In the genomic region with DNA sequence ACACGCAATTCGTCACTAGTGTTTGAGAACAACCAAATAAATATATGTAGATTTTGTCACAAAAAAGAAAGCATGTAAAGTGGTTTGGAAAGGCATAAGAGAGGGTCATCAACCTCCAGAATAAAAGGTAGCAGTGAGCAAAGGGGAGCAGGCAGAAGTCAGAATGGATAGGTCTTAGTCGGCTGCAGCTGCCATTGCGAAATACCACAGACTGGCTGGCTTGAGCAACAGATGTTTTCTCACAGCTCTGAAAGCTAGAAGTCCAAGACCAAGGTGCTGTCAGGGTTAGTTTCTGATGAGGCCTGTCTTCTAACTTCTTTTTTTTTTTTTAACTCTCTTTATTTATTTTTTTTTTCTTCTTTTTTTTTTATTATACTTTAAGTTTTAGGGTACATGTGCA, we compare ENCODE assay signal across 14 cellular contexts.
DNase-seq lines count a peak whose midpoint lies in the region; ATAC-seq and TF ChIP-seq lines count a peak whose summit lies in the region.
"Had no signal": no experiment of that assay in that cellular context is flagged by ENCODE, and none has a peak within 500 bp of the region (broad histone marks: within the 10 kb centered on the region; RNA-seq: fewer than 3 reads in every experiment).

No MANE protein-coding gene starts in this region.

- H2AFZ ChIP-seq in hepatocyte = no peak overlapping the region

- no peaks in the 10 kb centered on the region for H3K9me2 ChIP-seq in hepatocyte (replicated peaks; ENCODE audit: insufficient read depth)

- H4K20me1 ChIP-seq in hepatocyte (ENCODE audit: insufficient read depth, poor library complexity, severe bottlenecking) = no peaks in the 10 kb centered on the region

- H3K27me3 ChIP-seq in A673 (replicated peaks; ENCODE audit: insufficient read depth, low read depth, low read length, poor library complexity) (no peaks in the 10 kb centered on the region), hepatocyte (no peaks in the 10 kb centered on the region)
- H3K27me3 ChIP-seq: SJSA1 had no signal

- intact Hi-C loops in A673 (cut with micrococcal nuclease; ENCODE audit: unreplicated experiment) = no loop called here

- no peak for TF ChIP-seq CTCF in A673 (conservative IDR thresholded peaks at IDR 0.05; ENCODE audit: low read depth, low read length)
- no peak for TF ChIP-seq CTCF in astrocyte of the cerebellum (IDR thresholded peaks at IDR 0.05; ENCODE audit: low read depth, low read length, missing control alignments)
- TF ChIP-seq CTCF in hepatocyte (IDR thresholded peaks at IDR 0.05; ENCODE audit: poor library complexity) = no peak

- no peaks in the 10 kb centered on the region for H3K79me2 ChIP-seq in hepatocyte

- ATAC-seq in GM19467 (IDR thresholded peaks at IDR 0.05; ENCODE audit: unreplicated experiment) (no peak), HG03039 (IDR thresholded peaks at IDR 0.05; ENCODE audit: unreplicated experiment) (no peak)
- ATAC-seq: A549 had no signal

- DNase-seq in A673 (ENCODE audit: low spot score) (peak; percentile 27), Kasumi-1 (lab: John Stamatoyannopoulos, UW) (peak; percentile 85 to 89), astrocyte of the cerebellum (ENCODE audit: low read depth) (peak; percentile 69), hepatocyte (ENCODE audit: low spot score) (peak; percentile 60), COR-L47 (lab: John Stamatoyannopoulos, UW) (no peak), GM19240 (ENCODE audit: insufficient read length, low spot score) (no peak)
- DNase-seq: activated CD4-positive, alpha-beta T cell treated with anti-CD3 and anti-CD28 coated beads, Interleukin-2, amount 50 U/mL, for 1 hour; activated naive CD4-positive, alpha-beta T cell treated with anti-CD3 and anti-CD28 coated beads, Interleukin-2, amount 10 ng/mL, durations not matched to agents 7 days and 5 days; NCI-H2227 treated with DMSO at 0.1 percent for 48 hours; stimulated activated CD4-positive, alpha-beta T cell treated with anti-CD3 and anti-CD28 coated beads, Interleukin-2, amount 100 ng/mL, for 48 hours had no signal

- H3K27ac ChIP-seq in A673 (ENCODE audit: low read depth, low read length, poor library complexity, severe bottlenecking) (no peak overlapping the region), hepatocyte (no peak overlapping the region)
- H3K27ac ChIP-seq: A549, SJSA1 had no signal

- 75% methylated on average over 4 of the region's 4 CpGs for WGBS in hepatocyte (ENCODE audit: low lambda C conversion rate, missing lambda C conversion rate)

- no peak overlapping the region for H3K4me2 ChIP-seq in hepatocyte
- H3K4me2 ChIP-seq: A549 had no signal

- CTCF ChIA-PET in A673 (lab: Charles Lee) = no interaction called here

- no peaks in the 10 kb centered on the region for H3K4me1 ChIP-seq in A673 (ENCODE audit: insufficient read depth, low read length, poor library complexity, severe bottlenecking)
- no peaks in the 10 kb centered on the region for H3K4me1 ChIP-seq in hepatocyte (ENCODE audit: insufficient read depth)
- H3K4me1 ChIP-seq: A549, SJSA1 had no signal

- POLR2A ChIA-PET in A673 (lab: Charles Lee; ENCODE audit: low non-redundant PET) = no interaction called here

- in situ Hi-C loops in astrocyte of the cerebellum (cut with HindIII; ENCODE audit: low sequenced_read_pairs) = no loop called here

- H3K9me3 ChIP-seq in A673 (ENCODE audit: low read depth, low read length, poor library complexity, severe bottlenecking) (no peaks in the 10 kb centered on the region), hepatocyte (ENCODE audit: low read depth) (no peaks in the 10 kb centered on the region)
- H3K9me3 ChIP-seq: A549, SJSA1 had no signal

- H3K4me3 ChIP-seq in A673 (ENCODE audit: low read depth, low read length, poor library complexity, severe bottlenecking) (no peak overlapping the region), astrocyte of the cerebellum (ENCODE audit: low read depth, low read length) (no peak overlapping the region), hepatocyte (no peak overlapping the region)
- H3K4me3 ChIP-seq: A549, SJSA1 had no signal

- H3K36me3 ChIP-seq in A673 (ENCODE audit: insufficient read depth, low read length, poor library complexity, severe bottlenecking) = no peaks in the 10 kb centered on the region
- no peaks in the 10 kb centered on the region for H3K36me3 ChIP-seq in hepatocyte (replicated peaks; ENCODE audit: insufficient read depth, low read depth)
- H3K36me3 ChIP-seq: SJSA1 had no signal

- no TSS peak for BruUV-seq in A673 (replicated peaks; lab: Mats Ljungman, UMichigan)

Comparison
In these comparisons a context has a peak if more than half of its experiments do, and no peak if none do; other contexts are left out.
1. DNase-seq: peak in A673 (single experiment), Kasumi-1 (2 of 2), astrocyte of the cerebellum (single experiment) and hepatocyte (single experiment); none in COR-L47 (single experiment) and GM19240 (single experiment).